ENCODE assay signal across 27 cellular contexts in the genomic region with DNA sequence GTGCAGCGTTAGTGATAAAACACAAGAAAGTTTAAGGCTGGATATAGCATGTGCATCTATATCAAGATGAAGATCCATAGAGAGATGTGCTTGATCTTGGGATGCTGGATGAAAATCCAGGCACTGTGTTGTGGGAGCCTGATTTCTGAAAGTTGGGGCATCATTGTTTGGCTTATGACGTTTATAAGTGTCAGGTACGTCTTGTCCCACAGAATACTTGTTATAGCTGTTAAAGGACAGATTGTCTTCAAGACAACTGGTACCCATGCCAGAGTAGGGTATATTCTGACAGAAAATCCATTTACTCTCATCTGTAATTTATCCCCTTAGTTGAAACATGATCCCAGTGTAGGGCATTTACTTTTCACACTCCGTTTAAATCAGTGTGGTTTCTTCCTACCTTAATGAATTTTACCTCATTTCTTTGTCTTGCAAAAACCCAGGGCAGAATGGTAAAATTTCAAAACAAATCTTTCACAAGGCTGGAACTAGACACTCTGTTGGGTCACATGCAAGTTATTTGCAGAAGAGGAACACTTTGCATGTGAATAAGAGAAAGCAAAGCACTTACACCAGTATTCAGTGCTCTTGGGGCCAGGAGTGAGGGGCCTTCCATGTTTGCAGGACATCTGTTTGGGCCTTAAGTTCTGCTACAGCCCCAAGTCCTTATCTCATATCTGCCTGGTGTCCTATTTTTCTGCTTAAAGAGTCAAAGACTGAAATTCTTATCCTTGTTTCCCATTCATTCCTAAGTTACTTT.
"Had no signal": no experiment of that assay in that cellular context is flagged by ENCODE, and none has a peak within 500 bp of the region (broad histone marks: within the 10 kb centered on the region; RNA-seq: fewer than 3 reads in every experiment).

No MANE protein-coding gene starts in this region.

- H3K27me3 ChIP-seq: esophagus muscularis mucosa, left lung, right atrium auricular region, thyroid gland, vagina had no signal

- H3K4me1 Mint-ChIP-seq: naive B cell; stimulated activated naive CD8-positive, alpha-beta T cell treated with anti-CD3 and anti-CD28 coated beads, Interleukin-15, amount 100 ng/mL, for 72 hours had no signal

- H3K4me3 Mint-ChIP-seq: mesothelial cell of epicardium; naive B cell; natural killer cell treated with Interleukin-12 subunit alpha and Interleukin-12 subunit beta and Interleukin-15 and Interleukin-18, amount 100 ng/mL, for 72 hours; neural crest cell; stimulated activated naive CD8-positive, alpha-beta T cell treated with anti-CD3 and anti-CD28 coated beads, Interleukin-15, amount 100 ng/mL, for 72 hours had no signal

- H3K36me3 Mint-ChIP-seq: mesothelial cell of epicardium; naive B cell; natural killer cell treated with Interleukin-12 subunit alpha and Interleukin-12 subunit beta and Interleukin-15 and Interleukin-18, amount 100 ng/mL, for 72 hours had no signal

- H3K36me3 ChIP-seq: esophagus muscularis mucosa, left lung, right atrium auricular region, thyroid gland, vagina had no signal

- H3K4me1 ChIP-seq: left lung, parathyroid adenoma had no signal

- H2AFZ ChIP-seq: parathyroid adenoma had no signal

- H3K27me3 Mint-ChIP-seq: progenitor cell of endocrine pancreas; stimulated activated naive CD8-positive, alpha-beta T cell treated with anti-CD3 and anti-CD28 coated beads, Interleukin-15, amount 100 ng/mL, for 72 hours had no signal

- H3K9me3 ChIP-seq: esophagus muscularis mucosa, left lung, mucosa of descending colon, right atrium auricular region, thyroid gland, vagina had no signal

- ATAC-seq: mucosa of descending colon; natural killer cell treated with Interleukin-12 subunit alpha and Interleukin-12 subunit beta and Interleukin-15 and Interleukin-18, amount 100 ng/mL, for 72 hours; sciatic nerve; stimulated activated naive CD8-positive, alpha-beta T cell treated with anti-CD3 and anti-CD28 coated beads, Interleukin-15, amount 100 ng/mL, for 72 hours had no signal

- H3K9ac ChIP-seq: parathyroid adenoma had no signal

- H3K4me2 ChIP-seq: smooth muscle cell had no signal

- H3K27ac Mint-ChIP-seq: mesothelial cell of epicardium; natural killer cell treated with Interleukin-12 subunit alpha and Interleukin-12 subunit beta and Interleukin-15 and Interleukin-18, amount 100 ng/mL, for 72 hours; progenitor cell of endocrine pancreas; stimulated activated naive CD8-positive, alpha-beta T cell treated with anti-CD3 and anti-CD28 coated beads, Interleukin-15, amount 100 ng/mL, for 72 hours had no signal

- H3K27ac ChIP-seq: coronary artery, esophagus muscularis mucosa, left lung, parathyroid adenoma, right atrium auricular region, thyroid gland, vagina had no signal

- H3K4me3 ChIP-seq: coronary artery, esophagus muscularis mucosa, left lung, mucosa of descending colon, right atrium auricular region, smooth muscle cell, thyroid gland, vagina had no signal

- DNase-seq: dermis blood vessel endothelial cell; effector memory CD4-positive, alpha-beta T cell; foreskin melanocyte; hypothalamus; kidney; left lung; mucosa of descending colon; naive B cell; stimulated activated CD4-positive, alpha-beta T cell treated with anti-CD3 and anti-CD28 coated beads, Interleukin-12 subunit alpha, Interleukin-12 subunit beta, amount 100 ng/mL, for 4 hours; stimulated activated CD4-positive, alpha-beta T cell treated with anti-CD3 and anti-CD28 coated beads, Interleukin-1b, Interleukin-23, amount 100 ng/mL, for 48 hours; stimulated activated CD4-positive, alpha-beta T cell treated with anti-CD3 and anti-CD28 coated beads, Interleukin-4, amount 100 ng/mL, for 1 hour; stimulated activated CD8-positive, alpha-beta memory T cell treated with anti-CD3 and anti-CD28 coated beads, Interleukin-4, amount 100 ng/mL, for 48 hours; stimulated activated naive CD4-positive, alpha-beta T cell; stimulated activated naive CD8-positive, alpha-beta T cell treated with anti-CD3 and anti-CD28 coated beads, Interleukin-15, amount 100 ng/mL, for 72 hours; trophoblast cell had no signal

- H3K79me2 ChIP-seq: parathyroid adenoma had no signal

- H3K9me3 Mint-ChIP-seq: mesothelial cell of epicardium; naive B cell; natural killer cell treated with Interleukin-12 subunit alpha and Interleukin-12 subunit beta and Interleukin-15 and Interleukin-18, amount 100 ng/mL, for 72 hours; neural crest cell; stimulated activated naive CD8-positive, alpha-beta T cell treated with anti-CD3 and anti-CD28 coated beads, Interleukin-15, amount 100 ng/mL, for 72 hours had no signal
